ENCODE assay signal across 1 cellular context in the genomic region with DNA sequence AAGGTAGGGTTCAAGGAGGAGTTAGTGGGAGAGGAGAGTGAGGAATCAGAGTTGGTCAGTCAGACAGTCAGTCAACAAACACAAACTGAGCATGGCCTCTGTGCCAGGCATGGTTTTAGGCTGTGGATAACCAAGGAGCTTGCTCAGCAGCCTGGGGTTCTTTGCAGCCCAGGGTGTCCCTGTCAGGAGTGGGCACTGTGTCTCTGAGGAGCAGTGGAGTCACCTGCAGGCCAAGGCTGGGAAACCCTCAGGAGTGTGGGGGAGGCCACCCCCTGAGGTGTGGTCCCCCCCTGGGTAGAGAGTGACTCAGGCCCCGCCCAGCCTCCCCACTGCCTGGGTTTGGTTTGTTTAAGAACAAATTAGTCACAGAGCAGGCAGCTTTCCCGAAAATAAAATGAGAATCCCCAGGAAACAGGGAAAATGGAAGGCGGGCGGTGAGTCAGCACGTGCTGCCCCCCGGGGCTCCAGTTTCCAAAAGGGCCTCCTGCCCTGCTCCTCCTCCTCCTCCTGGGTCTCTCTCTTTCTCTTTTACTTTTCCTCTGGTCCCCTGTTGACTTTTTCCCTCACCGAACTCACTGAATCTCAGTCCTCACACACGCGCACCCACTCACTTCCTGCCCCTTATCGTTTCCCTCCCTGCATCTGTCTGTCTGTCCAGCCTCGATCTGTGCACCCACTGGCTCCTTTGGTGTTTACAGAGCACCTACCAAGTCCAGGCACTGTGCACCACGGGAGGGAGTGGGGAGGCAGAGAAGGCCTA.
A peak's percentile ranks its signal among the peaks of the same experiment; 100 is the strongest.
TF ChIP-seq lines count a peak whose summit lies in the region.

No MANE protein-coding gene starts in this region.

TF ChIP-seq in GM12878, 131 proteins besides CTCF, POLR2A, EP300 and RAD21 (continued from another document and continues in another):
- TF ChIP-seq, protein P1, sequence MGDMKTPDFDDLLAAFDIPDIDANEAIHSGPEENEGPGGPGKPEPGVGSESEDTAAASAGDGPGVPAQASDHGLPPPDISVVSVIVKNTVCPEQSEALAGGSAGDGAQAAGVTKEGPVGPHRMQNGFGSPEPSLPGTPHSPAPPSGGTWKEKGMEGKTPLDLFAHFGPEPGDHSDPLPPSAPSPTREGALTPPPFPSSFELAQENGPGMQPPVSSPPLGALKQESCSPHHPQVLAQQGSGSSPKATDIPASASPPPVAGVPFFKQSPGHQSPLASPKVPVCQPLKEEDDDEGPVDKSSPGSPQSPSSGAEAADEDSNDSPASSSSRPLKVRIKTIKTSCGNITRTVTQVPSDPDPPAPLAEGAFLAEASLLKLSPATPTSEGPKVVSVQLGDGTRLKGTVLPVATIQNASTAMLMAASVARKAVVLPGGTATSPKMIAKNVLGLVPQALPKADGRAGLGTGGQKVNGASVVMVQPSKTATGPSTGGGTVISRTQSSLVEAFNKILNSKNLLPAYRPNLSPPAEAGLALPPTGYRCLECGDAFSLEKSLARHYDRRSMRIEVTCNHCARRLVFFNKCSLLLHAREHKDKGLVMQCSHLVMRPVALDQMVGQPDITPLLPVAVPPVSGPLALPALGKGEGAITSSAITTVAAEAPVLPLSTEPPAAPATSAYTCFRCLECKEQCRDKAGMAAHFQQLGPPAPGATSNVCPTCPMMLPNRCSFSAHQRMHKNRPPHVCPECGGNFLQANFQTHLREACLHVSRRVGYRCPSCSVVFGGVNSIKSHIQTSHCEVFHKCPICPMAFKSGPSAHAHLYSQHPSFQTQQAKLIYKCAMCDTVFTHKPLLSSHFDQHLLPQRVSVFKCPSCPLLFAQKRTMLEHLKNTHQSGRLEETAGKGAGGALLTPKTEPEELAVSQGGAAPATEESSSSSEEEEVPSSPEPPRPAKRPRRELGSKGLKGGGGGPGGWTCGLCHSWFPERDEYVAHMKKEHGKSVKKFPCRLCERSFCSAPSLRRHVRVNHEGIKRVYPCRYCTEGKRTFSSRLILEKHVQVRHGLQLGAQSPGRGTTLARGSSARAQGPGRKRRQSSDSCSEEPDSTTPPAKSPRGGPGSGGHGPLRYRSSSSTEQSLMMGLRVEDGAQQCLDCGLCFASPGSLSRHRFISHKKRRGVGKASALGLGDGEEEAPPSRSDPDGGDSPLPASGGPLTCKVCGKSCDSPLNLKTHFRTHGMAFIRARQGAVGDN (IDR thresholded peaks at IDR 0.05) = peak; percentile 44; the same call in 1 of the 2 replicates
- TF ChIP-seq PML (IDR thresholded peaks at IDR 0.05; ENCODE audit: low read length) = no peak
- TF ChIP-seq, protein P2, sequence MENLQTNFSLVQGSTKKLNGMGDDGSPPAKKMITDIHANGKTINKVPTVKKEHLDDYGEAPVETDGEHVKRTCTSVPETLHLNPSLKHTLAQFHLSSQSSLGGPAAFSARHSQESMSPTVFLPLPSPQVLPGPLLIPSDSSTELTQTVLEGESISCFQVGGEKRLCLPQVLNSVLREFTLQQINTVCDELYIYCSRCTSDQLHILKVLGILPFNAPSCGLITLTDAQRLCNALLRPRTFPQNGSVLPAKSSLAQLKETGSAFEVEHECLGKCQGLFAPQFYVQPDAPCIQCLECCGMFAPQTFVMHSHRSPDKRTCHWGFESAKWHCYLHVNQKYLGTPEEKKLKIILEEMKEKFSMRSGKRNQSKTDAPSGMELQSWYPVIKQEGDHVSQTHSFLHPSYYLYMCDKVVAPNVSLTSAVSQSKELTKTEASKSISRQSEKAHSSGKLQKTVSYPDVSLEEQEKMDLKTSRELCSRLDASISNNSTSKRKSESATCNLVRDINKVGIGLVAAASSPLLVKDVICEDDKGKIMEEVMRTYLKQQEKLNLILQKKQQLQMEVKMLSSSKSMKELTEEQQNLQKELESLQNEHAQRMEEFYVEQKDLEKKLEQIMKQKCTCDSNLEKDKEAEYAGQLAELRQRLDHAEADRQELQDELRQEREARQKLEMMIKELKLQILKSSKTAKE (IDR thresholded peaks at IDR 0.05; ENCODE audit: low read depth, poor library complexity, severe bottlenecking) = no peak
- TF ChIP-seq FOXM1 (IDR thresholded peaks at IDR 0.05; ENCODE audit: low read depth, low read length) = no peak
- TF ChIP-seq POLR2AphosphoS2 (IDR thresholded peaks at IDR 0.05; ENCODE audit: low read depth, low read length) = no peak
- no peak for TF ChIP-seq ASH2L (IDR thresholded peaks at IDR 0.05; ENCODE audit: borderline replicate concordance, low read depth)
- no peak for TF ChIP-seq TCF3 (IDR thresholded peaks at IDR 0.05; ENCODE audit: borderline replicate concordance, insufficient read depth, low read depth, low read length)
- peak in 1 of 2 experiments; percentile 38; a peak in 1 of 3 replicates for TF ChIP-seq EGR1 (IDR thresholded peaks at IDR 0.05; ENCODE audit: borderline replicate concordance in 1 of 2, low read depth in 2 of 2, low read length in 2 of 2)
- peak; percentile 75 for TF ChIP-seq EED (IDR thresholded peaks at IDR 0.05; ENCODE audit: low read depth)
- TF ChIP-seq, protein P3, sequence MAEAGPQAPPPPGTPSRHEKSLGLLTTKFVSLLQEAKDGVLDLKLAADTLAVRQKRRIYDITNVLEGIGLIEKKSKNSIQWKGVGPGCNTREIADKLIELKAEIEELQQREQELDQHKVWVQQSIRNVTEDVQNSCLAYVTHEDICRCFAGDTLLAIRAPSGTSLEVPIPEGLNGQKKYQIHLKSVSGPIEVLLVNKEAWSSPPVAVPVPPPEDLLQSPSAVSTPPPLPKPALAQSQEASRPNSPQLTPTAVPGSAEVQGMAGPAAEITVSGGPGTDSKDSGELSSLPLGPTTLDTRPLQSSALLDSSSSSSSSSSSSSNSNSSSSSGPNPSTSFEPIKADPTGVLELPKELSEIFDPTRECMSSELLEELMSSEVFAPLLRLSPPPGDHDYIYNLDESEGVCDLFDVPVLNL (IDR thresholded peaks at IDR 0.05; ENCODE audit: low read depth, low read length) = no peak
- TF ChIP-seq DPF2 (IDR thresholded peaks at IDR 0.05) = peak; percentile 44
- no peak for TF ChIP-seq ESRRA (IDR thresholded peaks at IDR 0.05; ENCODE audit: low read length)
- no peak for TF ChIP-seq NR2C2 (IDR thresholded peaks at IDR 0.05; ENCODE audit: borderline replicate concordance, control insufficient read depth, insufficient read length, low read depth)
- no peak for TF ChIP-seq MEF2A (IDR thresholded peaks at IDR 0.05; ENCODE audit: insufficient read depth, low read depth, low read length)
- TF ChIP-seq, protein P4, sequence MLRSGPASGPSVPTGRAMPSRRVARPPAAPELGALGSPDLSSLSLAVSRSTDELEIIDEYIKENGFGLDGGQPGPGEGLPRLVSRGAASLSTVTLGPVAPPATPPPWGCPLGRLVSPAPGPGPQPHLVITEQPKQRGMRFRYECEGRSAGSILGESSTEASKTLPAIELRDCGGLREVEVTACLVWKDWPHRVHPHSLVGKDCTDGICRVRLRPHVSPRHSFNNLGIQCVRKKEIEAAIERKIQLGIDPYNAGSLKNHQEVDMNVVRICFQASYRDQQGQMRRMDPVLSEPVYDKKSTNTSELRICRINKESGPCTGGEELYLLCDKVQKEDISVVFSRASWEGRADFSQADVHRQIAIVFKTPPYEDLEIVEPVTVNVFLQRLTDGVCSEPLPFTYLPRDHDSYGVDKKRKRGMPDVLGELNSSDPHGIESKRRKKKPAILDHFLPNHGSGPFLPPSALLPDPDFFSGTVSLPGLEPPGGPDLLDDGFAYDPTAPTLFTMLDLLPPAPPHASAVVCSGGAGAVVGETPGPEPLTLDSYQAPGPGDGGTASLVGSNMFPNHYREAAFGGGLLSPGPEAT (IDR thresholded peaks at IDR 0.05; ENCODE audit: low read depth) = peak; percentile 57; the same call in 1 of the 2 replicates
- peak; percentile 85 for TF ChIP-seq IKZF2 (IDR thresholded peaks at IDR 0.05)
- no peak for TF ChIP-seq RELA (IDR thresholded peaks at IDR 0.05; ENCODE audit: borderline replicate concordance, partially characterized antibody)
- TF ChIP-seq, protein P5, sequence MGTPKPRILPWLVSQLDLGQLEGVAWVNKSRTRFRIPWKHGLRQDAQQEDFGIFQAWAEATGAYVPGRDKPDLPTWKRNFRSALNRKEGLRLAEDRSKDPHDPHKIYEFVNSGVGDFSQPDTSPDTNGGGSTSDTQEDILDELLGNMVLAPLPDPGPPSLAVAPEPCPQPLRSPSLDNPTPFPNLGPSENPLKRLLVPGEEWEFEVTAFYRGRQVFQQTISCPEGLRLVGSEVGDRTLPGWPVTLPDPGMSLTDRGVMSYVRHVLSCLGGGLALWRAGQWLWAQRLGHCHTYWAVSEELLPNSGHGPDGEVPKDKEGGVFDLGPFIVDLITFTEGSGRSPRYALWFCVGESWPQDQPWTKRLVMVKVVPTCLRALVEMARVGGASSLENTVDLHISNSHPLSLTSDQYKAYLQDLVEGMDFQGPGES (IDR thresholded peaks at IDR 0.05) = no peak
- peak; percentile 61; the same call in 1 of the 2 replicates for TF ChIP-seq HDGF (IDR thresholded peaks at IDR 0.05)
- TF ChIP-seq CHD2 (IDR thresholded peaks at IDR 0.05; ENCODE audit: borderline replicate concordance, low read depth, low read length) = no peak
- TF ChIP-seq SIX5 (IDR thresholded peaks at IDR 0.05; ENCODE audit: low read depth, low read length, severe bottlenecking) = no peak
- 0 out of 2 replicates have a peak, but pooled peaks have one; percentile 45 for TF ChIP-seq YY1 (IDR thresholded peaks at IDR 0.05; ENCODE audit: low read depth, low read length)
- no peak for TF ChIP-seq PAX5 (IDR thresholded peaks at IDR 0.05; ENCODE audit: borderline replicate concordance, low read depth, low read length)
- TF ChIP-seq, protein P6, sequence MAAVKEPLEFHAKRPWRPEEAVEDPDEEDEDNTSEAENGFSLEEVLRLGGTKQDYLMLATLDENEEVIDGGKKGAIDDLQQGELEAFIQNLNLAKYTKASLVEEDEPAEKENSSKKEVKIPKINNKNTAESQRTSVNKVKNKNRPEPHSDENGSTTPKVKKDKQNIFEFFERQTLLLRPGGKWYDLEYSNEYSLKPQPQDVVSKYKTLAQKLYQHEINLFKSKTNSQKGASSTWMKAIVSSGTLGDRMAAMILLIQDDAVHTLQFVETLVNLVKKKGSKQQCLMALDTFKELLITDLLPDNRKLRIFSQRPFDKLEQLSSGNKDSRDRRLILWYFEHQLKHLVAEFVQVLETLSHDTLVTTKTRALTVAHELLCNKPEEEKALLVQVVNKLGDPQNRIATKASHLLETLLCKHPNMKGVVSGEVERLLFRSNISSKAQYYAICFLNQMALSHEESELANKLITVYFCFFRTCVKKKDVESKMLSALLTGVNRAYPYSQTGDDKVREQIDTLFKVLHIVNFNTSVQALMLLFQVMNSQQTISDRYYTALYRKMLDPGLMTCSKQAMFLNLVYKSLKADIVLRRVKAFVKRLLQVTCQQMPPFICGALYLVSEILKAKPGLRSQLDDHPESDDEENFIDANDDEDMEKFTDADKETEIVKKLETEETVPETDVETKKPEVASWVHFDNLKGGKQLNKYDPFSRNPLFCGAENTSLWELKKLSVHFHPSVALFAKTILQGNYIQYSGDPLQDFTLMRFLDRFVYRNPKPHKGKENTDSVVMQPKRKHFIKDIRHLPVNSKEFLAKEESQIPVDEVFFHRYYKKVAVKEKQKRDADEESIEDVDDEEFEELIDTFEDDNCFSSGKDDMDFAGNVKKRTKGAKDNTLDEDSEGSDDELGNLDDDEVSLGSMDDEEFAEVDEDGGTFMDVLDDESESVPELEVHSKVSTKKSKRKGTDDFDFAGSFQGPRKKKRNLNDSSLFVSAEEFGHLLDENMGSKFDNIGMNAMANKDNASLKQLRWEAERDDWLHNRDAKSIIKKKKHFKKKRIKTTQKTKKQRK (IDR thresholded peaks at IDR 0.05; ENCODE audit: low read depth, low read length) = no peak
- TF ChIP-seq, protein P7, sequence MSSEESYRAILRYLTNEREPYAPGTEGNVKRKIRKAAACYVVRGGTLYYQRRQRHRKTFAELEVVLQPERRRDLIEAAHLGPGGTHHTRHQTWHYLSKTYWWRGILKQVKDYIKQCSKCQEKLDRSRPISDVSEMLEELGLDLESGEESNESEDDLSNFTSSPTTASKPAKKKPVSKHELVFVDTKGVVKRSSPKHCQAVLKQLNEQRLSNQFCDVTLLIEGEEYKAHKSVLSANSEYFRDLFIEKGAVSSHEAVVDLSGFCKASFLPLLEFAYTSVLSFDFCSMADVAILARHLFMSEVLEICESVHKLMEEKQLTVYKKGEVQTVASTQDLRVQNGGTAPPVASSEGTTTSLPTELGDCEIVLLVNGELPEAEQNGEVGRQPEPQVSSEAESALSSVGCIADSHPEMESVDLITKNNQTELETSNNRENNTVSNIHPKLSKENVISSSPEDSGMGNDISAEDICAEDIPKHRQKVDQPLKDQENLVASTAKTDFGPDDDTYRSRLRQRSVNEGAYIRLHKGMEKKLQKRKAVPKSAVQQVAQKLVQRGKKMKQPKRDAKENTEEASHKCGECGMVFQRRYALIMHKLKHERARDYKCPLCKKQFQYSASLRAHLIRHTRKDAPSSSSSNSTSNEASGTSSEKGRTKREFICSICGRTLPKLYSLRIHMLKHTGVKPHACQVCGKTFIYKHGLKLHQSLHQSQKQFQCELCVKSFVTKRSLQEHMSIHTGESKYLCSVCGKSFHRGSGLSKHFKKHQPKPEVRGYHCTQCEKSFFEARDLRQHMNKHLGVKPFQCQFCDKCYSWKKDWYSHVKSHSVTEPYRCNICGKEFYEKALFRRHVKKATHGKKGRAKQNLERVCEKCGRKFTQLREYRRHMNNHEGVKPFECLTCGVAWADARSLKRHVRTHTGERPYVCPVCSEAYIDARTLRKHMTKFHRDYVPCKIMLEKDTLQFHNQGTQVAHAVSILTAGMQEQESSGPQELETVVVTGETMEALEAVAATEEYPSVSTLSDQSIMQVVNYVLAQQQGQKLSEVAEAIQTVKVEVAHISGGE (CRISPR knock-in tag; IDR thresholded peaks at IDR 0.05) = no peak
- TF ChIP-seq FOXK2 (IDR thresholded peaks at IDR 0.05) = peak; percentile 75
- TF ChIP-seq, protein P8, sequence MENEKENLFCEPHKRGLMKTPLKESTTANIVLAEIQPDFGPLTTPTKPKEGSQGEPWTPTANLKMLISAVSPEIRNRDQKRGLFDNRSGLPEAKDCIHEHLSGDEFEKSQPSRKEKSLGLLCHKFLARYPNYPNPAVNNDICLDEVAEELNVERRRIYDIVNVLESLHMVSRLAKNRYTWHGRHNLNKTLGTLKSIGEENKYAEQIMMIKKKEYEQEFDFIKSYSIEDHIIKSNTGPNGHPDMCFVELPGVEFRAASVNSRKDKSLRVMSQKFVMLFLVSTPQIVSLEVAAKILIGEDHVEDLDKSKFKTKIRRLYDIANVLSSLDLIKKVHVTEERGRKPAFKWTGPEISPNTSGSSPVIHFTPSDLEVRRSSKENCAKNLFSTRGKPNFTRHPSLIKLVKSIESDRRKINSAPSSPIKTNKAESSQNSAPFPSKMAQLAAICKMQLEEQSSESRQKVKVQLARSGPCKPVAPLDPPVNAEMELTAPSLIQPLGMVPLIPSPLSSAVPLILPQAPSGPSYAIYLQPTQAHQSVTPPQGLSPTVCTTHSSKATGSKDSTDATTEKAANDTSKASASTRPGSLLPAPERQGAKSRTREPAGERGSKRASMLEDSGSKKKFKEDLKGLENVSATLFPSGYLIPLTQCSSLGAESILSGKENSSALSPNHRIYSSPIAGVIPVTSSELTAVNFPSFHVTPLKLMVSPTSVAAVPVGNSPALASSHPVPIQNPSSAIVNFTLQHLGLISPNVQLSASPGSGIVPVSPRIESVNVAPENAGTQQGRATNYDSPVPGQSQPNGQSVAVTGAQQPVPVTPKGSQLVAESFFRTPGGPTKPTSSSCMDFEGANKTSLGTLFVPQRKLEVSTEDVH (IDR thresholded peaks at IDR 0.05; ENCODE audit: low read depth, partially characterized antibody) = no peak
- TF ChIP-seq SMARCA5 (IDR thresholded peaks at IDR 0.05) = peak; percentile 87
- TF ChIP-seq CBX5 (IDR thresholded peaks at IDR 0.05; ENCODE audit: low read depth) = no peak
- no peak for TF ChIP-seq MEF2B (IDR thresholded peaks at IDR 0.05; ENCODE audit: partially characterized antibody, poor library complexity, severe bottlenecking)
- TF ChIP-seq, protein P9, sequence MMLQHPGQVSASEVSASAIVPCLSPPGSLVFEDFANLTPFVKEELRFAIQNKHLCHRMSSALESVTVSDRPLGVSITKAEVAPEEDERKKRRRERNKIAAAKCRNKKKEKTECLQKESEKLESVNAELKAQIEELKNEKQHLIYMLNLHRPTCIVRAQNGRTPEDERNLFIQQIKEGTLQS (IDR thresholded peaks at IDR 0.05; ENCODE audit: borderline replicate concordance, extremely low read depth, low read depth, low read length) = no peak
- no peak for TF ChIP-seq ATF7 (IDR thresholded peaks at IDR 0.05; ENCODE audit: low read depth)
- no peak for TF ChIP-seq HDAC6 (IDR thresholded peaks at IDR 0.05; ENCODE audit: unreplicated experiment)
